Comparison of ENCODE assay signal across 23 cellular contexts in the genomic region with DNA sequence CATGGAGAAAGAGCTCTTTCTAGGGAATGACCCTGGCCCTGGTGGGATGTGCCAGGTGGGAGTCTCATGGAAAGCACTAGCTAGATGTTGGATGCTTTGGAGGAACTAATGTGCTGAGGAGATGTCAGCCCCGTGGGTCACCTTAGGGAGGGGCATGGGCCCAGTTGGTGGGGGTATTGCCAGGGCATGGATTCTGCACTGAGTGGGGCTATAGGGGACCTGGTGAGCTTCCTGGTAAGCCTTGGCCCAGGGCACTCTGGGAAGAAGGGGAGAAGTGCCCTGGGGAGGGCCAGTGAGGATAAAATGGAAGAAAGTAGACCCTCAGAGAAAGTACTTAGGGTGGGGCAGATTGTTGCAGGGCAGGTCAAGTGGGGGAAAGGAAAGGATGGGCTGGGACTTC.
A peak's percentile ranks its signal among the peaks of the same experiment; 100 is the strongest.
DNase-seq lines count a peak whose midpoint lies in the region; ATAC-seq lines count a peak whose summit lies in the region.
"Had no signal": no experiment of that assay in that cellular context is flagged by ENCODE, and none has a peak within 500 bp of the region (broad histone marks: within the 10 kb centered on the region; RNA-seq: fewer than 3 reads in every experiment).

No MANE protein-coding gene starts in this region.

- POLR2A ChIA-PET in activated CD4-positive, alpha-beta memory T cell treated with anti-CD3 and anti-CD28 coated beads for 36 hours (lab: Charles Lee): interaction anchor here (2.6 kb wide), 1 partner anchor 10 kb away, joined by 6 read pairs; no protein-coding TSS in a partner anchor

- intact Hi-C loops in activated CD4-positive, alpha-beta memory T cell treated with anti-CD3 and anti-CD28 coated beads for 36 hours (cut with micrococcal nuclease): no loop called here

- no peak for DNase-seq in activated naive CD4-positive, alpha-beta T cell treated with anti-CD3 and anti-CD28 coated beads, Interleukin-2, amount 50 U/mL, for 16 hours
- no peak for DNase-seq in activated CD4-positive, alpha-beta memory T cell treated with anti-CD3 and anti-CD28 coated beads for 36 hours
- DNase-seq in effector memory CD8-positive, alpha-beta T cell: no peak
- DNase-seq in NCI-H2227 treated with DMSO at 0.1 percent for 48 hours (lab: John Stamatoyannopoulos, UW): no peak
- no peak for DNase-seq in SIG-M5 (lab: John Stamatoyannopoulos, UW)
- DNase-seq: brain microvascular endothelial cell; effector memory CD4-positive, alpha-beta T cell; erythroblast; GM23248; head of caudate nucleus; lower lobe of right lung; NCI-H1092; NCI-H187 treated with DMSO at 0.1 percent for 48 hours; NCI-H526 treated with DMSO at 0.1 percent for 48 hours; Right ventricle myocardium superior; small intestine; stimulated activated CD4-positive, alpha-beta T cell treated with anti-CD3 and anti-CD28 coated beads, Interleukin-1b, Interleukin-23, amount 100 ng/mL, for 48 hours; stimulated activated CD8-positive, alpha-beta memory T cell treated with anti-CD3 and anti-CD28 coated beads, Interleukin-4, amount 100 ng/mL, for 48 hours; T-helper 9 cell had no signal

- H3K4me3 Mint-ChIP-seq in activated naive CD4-positive, alpha-beta T cell treated with anti-CD3 and anti-CD28 coated beads, Interleukin-2, amount 50 U/mL, for 24 hours: no peak overlapping the region
- H3K4me3 Mint-ChIP-seq in activated CD4-positive, alpha-beta memory T cell treated with anti-CD3 and anti-CD28 coated beads for 36 hours: no peak overlapping the region
- H3K4me3 Mint-ChIP-seq in effector memory CD8-positive, alpha-beta T cell: no peak overlapping the region
- H3K4me3 Mint-ChIP-seq: CD14-positive monocyte, type B pancreatic cell had no signal

- H3K36me3 Mint-ChIP-seq in activated naive CD4-positive, alpha-beta T cell treated with anti-CD3 and anti-CD28 coated beads, Interleukin-2, amount 50 U/mL, for 24 hours: peaks cover 39% of the 10 kb centered on the region
- peaks cover 45% of the 10 kb centered on the region for H3K36me3 Mint-ChIP-seq in activated CD4-positive, alpha-beta memory T cell treated with anti-CD3 and anti-CD28 coated beads for 36 hours
- H3K36me3 Mint-ChIP-seq in effector memory CD8-positive, alpha-beta T cell (ENCODE audit: insufficient read depth): peaks cover 90% of the 10 kb centered on the region

- H3K9me3 Mint-ChIP-seq in activated naive CD4-positive, alpha-beta T cell treated with anti-CD3 and anti-CD28 coated beads, Interleukin-2, amount 50 U/mL, for 24 hours: no peaks in the 10 kb centered on the region
- H3K9me3 Mint-ChIP-seq in activated CD4-positive, alpha-beta memory T cell treated with anti-CD3 and anti-CD28 coated beads for 36 hours: no peaks in the 10 kb centered on the region
- H3K9me3 Mint-ChIP-seq in effector memory CD8-positive, alpha-beta T cell: no peaks in the 10 kb centered on the region
- H3K9me3 Mint-ChIP-seq: type B pancreatic cell had no signal

- CTCF ChIA-PET in activated CD4-positive, alpha-beta memory T cell treated with anti-CD3 and anti-CD28 coated beads for 36 hours (lab: Charles Lee): interaction anchor here (0.5 kb wide), 1 partner anchor 186 kb away, joined by 3 read pairs; no protein-coding TSS in a partner anchor

- H3K4me1 Mint-ChIP-seq in activated naive CD4-positive, alpha-beta T cell treated with anti-CD3 and anti-CD28 coated beads, Interleukin-2, amount 50 U/mL, for 24 hours: peaks cover 71% of the 10 kb centered on the region
- H3K4me1 Mint-ChIP-seq in activated CD4-positive, alpha-beta memory T cell treated with anti-CD3 and anti-CD28 coated beads for 36 hours (ENCODE audit: low read depth): peaks cover 65% of the 10 kb centered on the region
- H3K4me1 Mint-ChIP-seq in effector memory CD8-positive, alpha-beta T cell (ENCODE audit: low read depth in 2 of 2): peaks cover 42 to 58% of the 10 kb centered on the region in 2 donors

- ATAC-seq in effector memory CD8-positive, alpha-beta T cell (replicated peaks): no peak
- ATAC-seq in GM21390 (IDR thresholded peaks at IDR 0.05; ENCODE audit: unreplicated experiment): no peak

- peak overlapping the region; percentile 80 for H3K27ac Mint-ChIP-seq in activated naive CD4-positive, alpha-beta T cell treated with anti-CD3 and anti-CD28 coated beads, Interleukin-2, amount 50 U/mL, for 24 hours
- H3K27ac Mint-ChIP-seq in activated CD4-positive, alpha-beta memory T cell treated with anti-CD3 and anti-CD28 coated beads for 36 hours: peak overlapping the region; percentile 9
- peak overlapping the region; percentile 76 to 90 for H3K27ac Mint-ChIP-seq in effector memory CD8-positive, alpha-beta T cell
- H3K27ac Mint-ChIP-seq: type B pancreatic cell had no signal

- H3K27me3 Mint-ChIP-seq in activated naive CD4-positive, alpha-beta T cell treated with anti-CD3 and anti-CD28 coated beads, Interleukin-2, amount 50 U/mL, for 24 hours: no peaks in the 10 kb centered on the region
- no peaks in the 10 kb centered on the region for H3K27me3 Mint-ChIP-seq in activated CD4-positive, alpha-beta memory T cell treated with anti-CD3 and anti-CD28 coated beads for 36 hours
- no peaks in the 10 kb centered on the region for H3K27me3 Mint-ChIP-seq in effector memory CD8-positive, alpha-beta T cell
- H3K27me3 Mint-ChIP-seq: type B pancreatic cell had no signal

Comparison
In these comparisons a context has a peak if more than half of its experiments do, and no peak if none do; other contexts are left out.
1. H3K27ac Mint-ChIP-seq: peak in every context shown above with its lines; median percentile 83 in effector memory CD8-positive, alpha-beta T cell; 80 in activated naive CD4-positive, alpha-beta T cell treated with anti-CD3 and anti-CD28 coated beads, Interleukin-2, amount 50 U/mL, for 24 hours; 9 in activated CD4-positive, alpha-beta memory T cell treated with anti-CD3 and anti-CD28 coated beads for 36 hours.